Comparison of ENCODE assay signal across 2 cellular contexts in genomic region chr19:3277649-3278048, GRCh38.
TF ChIP-seq lines count a peak whose summit lies in the region.

No MANE protein-coding gene starts in this region.

TF ChIP-seq in GM23338, 12 proteins besides CTCF, POLR2A, EP300 and RAD21:
- TF ChIP-seq STAT1 (IDR thresholded peaks at IDR 0.05; ENCODE audit: unreplicated experiment): no peak
- TF ChIP-seq POLR2AphosphoS5 (IDR thresholded peaks at IDR 0.05; ENCODE audit: low read depth): no peak
- TF ChIP-seq ZNF462 (CRISPR knock-in tag; IDR thresholded peaks at IDR 0.05): no peak
- TF ChIP-seq JUNB (IDR thresholded peaks at IDR 0.05; ENCODE audit: unreplicated experiment): no peak
- no peak for TF ChIP-seq ETS1 (IDR thresholded peaks at IDR 0.05)
- no peak for TF ChIP-seq EZH2phosphoT487 (IDR thresholded peaks at IDR 0.05; ENCODE audit: unreplicated experiment)
- TF ChIP-seq ZNF114 (CRISPR knock-in tag; IDR thresholded peaks at IDR 0.05): no peak
- TF ChIP-seq EZH2 (IDR thresholded peaks at IDR 0.05; ENCODE audit: low read depth, unreplicated experiment): no peak
- no peak for TF ChIP-seq ZNF331 (CRISPR knock-in tag; IDR thresholded peaks at IDR 0.05; ENCODE audit: low read depth)
- no peak for TF ChIP-seq CREB1 (CRISPR knock-in tag; IDR thresholded peaks at IDR 0.05; ENCODE audit: low read depth)
- no peak for TF ChIP-seq NANOG (IDR thresholded peaks at IDR 0.05; ENCODE audit: borderline replicate concordance)
- TF ChIP-seq REST (IDR thresholded peaks at IDR 0.05; ENCODE audit: unreplicated experiment): no peak

TF ChIP-seq in H1, 55 proteins besides CTCF, POLR2A, EP300 and RAD21:
- TF ChIP-seq RXRA (IDR thresholded peaks at IDR 0.05; ENCODE audit: insufficient read depth, low read depth, low read length) (no peak), SIRT6 (IDR thresholded peaks at IDR 0.05; ENCODE audit: low read length) (no peak), JUN (IDR thresholded peaks at IDR 0.05; ENCODE audit: low read depth, low read length) (no peak), CBX8 (IDR thresholded peaks at IDR 0.05; ENCODE audit: borderline replicate concordance, low read depth, low read length) (no peak), SP1 (IDR thresholded peaks at IDR 0.05; ENCODE audit: low read depth, low read length) (no peak), BRCA1 (IDR thresholded peaks at IDR 0.05; ENCODE audit: low read depth, low read length) (no peak), YY1 (IDR thresholded peaks at IDR 0.05; ENCODE audit: low read depth, low read length) (no peak), KDM4A (IDR thresholded peaks at IDR 0.05; ENCODE audit: low read depth, low read length, severe bottlenecking) (no peak), SAP30 (IDR thresholded peaks at IDR 0.05; ENCODE audit: insufficient read depth, insufficient replicate concordance, low read length) (no peak), CTBP2 (IDR thresholded peaks at IDR 0.05; ENCODE audit: borderline replicate concordance, insufficient read depth, insufficient read length, low read length) (no peak), TAF7 (optimal IDR thresholded peaks at IDR 0.05; ENCODE audit: borderline replicate concordance, low read depth, low read length) (no peak), EZH2 (IDR thresholded peaks at IDR 0.05; ENCODE audit: low read depth, low read length, severe bottlenecking) (no peak), CBX5 (IDR thresholded peaks at IDR 0.05; ENCODE audit: low read depth, low read length) (no peak)
- TF ChIP-seq, protein P1, sequence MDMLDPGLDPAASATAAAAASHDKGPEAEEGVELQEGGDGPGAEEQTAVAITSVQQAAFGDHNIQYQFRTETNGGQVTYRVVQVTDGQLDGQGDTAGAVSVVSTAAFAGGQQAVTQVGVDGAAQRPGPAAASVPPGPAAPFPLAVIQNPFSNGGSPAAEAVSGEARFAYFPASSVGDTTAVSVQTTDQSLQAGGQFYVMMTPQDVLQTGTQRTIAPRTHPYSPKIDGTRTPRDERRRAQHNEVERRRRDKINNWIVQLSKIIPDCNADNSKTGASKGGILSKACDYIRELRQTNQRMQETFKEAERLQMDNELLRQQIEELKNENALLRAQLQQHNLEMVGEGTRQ (IDR thresholded peaks at IDR 0.05; ENCODE audit: low read length): no peak
